In the genomic region with DNA sequence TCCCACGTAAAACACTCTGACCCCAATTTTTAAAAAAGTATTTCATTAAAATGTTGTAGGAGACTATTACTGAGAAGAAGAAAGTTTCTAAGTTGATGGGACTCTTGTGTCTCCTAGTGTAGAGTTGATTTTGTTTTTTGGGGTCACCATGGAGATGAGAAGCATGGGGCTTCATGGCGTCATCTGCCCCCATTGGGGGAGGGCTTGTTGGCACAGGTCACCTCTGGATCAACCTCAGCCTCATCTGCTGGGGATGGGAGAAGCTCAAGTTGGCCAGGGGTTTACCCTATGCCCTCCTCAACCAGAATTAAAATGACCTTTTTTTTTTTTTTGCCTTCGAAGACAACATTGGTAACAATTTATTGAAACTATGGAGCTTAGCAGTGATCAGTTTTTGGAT, we compare ENCODE assay signal across 10 cellular contexts. TPM values are rescaled to one million over a fixed set of nuclear protein-coding genes. Genes with fewer than 3 reads are reported as not detected.
A peak's percentile ranks its signal among the peaks of the same experiment; 100 is the strongest.
DNase-seq lines count a peak whose midpoint lies in the region; ATAC-seq and TF ChIP-seq lines count a peak whose summit lies in the region.
"Had no signal": no experiment of that assay in that cellular context is flagged by ENCODE, and none has a peak within 500 bp of the region (broad histone marks: within the 10 kb centered on the region; RNA-seq: fewer than 3 reads in every experiment).

No MANE protein-coding gene starts in this region.

- no peak for TF ChIP-seq EP300 in transverse colon (IDR thresholded peaks at IDR 0.05; ENCODE audit: low read depth)

- intact Hi-C loops in heart left ventricle (cut with DNase I), result no loop called here
- intact Hi-C loops in transverse colon (cut with DNase I; ENCODE audit: low total_unique reads), result no loop called here

- no peaks in the 10 kb centered on the region for H3K36me3 Mint-ChIP-seq in IgD-negative memory B cell
- peaks cover 32% of the 10 kb centered on the region for H3K36me3 Mint-ChIP-seq in activated naive CD8-positive, alpha-beta T cell treated with anti-CD3 and anti-CD28 coated beads, Interleukin-2, amount 10 ng/mL, durations not matched to agents 7 days and 5 days
- H3K36me3 Mint-ChIP-seq in nephron progenitor cell (ENCODE audit: low read depth), result peaks cover 24% of the 10 kb centered on the region

- peak overlapping the region; percentile 6 for H3K27ac ChIP-seq in DOHH2 (ENCODE audit: low read depth, low read length)
- no peak overlapping the region for H3K27ac ChIP-seq in heart left ventricle
- no peak overlapping the region for H3K27ac ChIP-seq in transverse colon
- H3K27ac ChIP-seq: esophagus squamous epithelium had no signal

- DNase-seq in activated naive CD8-positive, alpha-beta T cell treated with anti-CD3 and anti-CD28 coated beads, Interleukin-2, amount 10 ng/mL, durations not matched to agents 7 days and 5 days, result no peak
- DNase-seq in nephron progenitor cell, result no peak
- no peak for DNase-seq in heart left ventricle
- DNase-seq in transverse colon, result no peak
- no peak for DNase-seq in NCI-H345 treated with DMSO at 0.1 percent for 48 hours (lab: John Stamatoyannopoulos, UW; ENCODE audit: unreplicated experiment)
- DNase-seq: esophagus squamous epithelium had no signal

- peak overlapping the region; percentile 56 for H3K4me2 ChIP-seq in DOHH2 (ENCODE audit: low read length)

- H3K9me2 ChIP-seq in DOHH2 (replicated peaks; ENCODE audit: control insufficient read depth, low read length), result no peaks in the 10 kb centered on the region

- no peak for TF ChIP-seq CTCF in DOHH2 (IDR thresholded peaks at IDR 0.05; ENCODE audit: low read depth, low read length, poor library complexity, severe bottlenecking)
- TF ChIP-seq CTCF in nephron progenitor cell (IDR thresholded peaks at IDR 0.05), result no peak
- TF ChIP-seq CTCF in heart left ventricle (IDR thresholded peaks at IDR 0.05), result no peak
- TF ChIP-seq CTCF in transverse colon (IDR thresholded peaks at IDR 0.05), result no peak

- no peaks in the 10 kb centered on the region for H3K9me3 ChIP-seq in DOHH2 (ENCODE audit: control insufficient read depth, insufficient read depth, low read length)
- H3K9me3 ChIP-seq in heart left ventricle, result no peaks in the 10 kb centered on the region
- no peaks in the 10 kb centered on the region for H3K9me3 ChIP-seq in transverse colon
- H3K9me3 ChIP-seq: esophagus squamous epithelium had no signal

- H4K20me1 ChIP-seq in DOHH2 (ENCODE audit: control insufficient read depth, insufficient read depth, low read depth, low read length), result peaks cover 6% of the 10 kb centered on the region; the same call in 1 of the 2 replicates

- in situ Hi-C loops in transverse colon (cut with MboI; ENCODE audit: low pct_ligation_motif_present in 1 of 4, low pct_unique_long_range_greater_than_20kb in 1 of 4, low sequenced_read_pairs in 3 of 4), result no loop called here

- peak overlapping the region; percentile 46 for H3K4me3 ChIP-seq in DOHH2 (ENCODE audit: low read length)
- H3K4me3 ChIP-seq in heart left ventricle, result no peak overlapping the region
- no peak overlapping the region for H3K4me3 ChIP-seq in transverse colon
- H3K4me3 ChIP-seq: esophagus squamous epithelium had no signal

- H3K9me3 Mint-ChIP-seq in IgD-negative memory B cell (no peaks in the 10 kb centered on the region), nephron progenitor cell (no peaks in the 10 kb centered on the region)
- H3K9me3 Mint-ChIP-seq in activated naive CD8-positive, alpha-beta T cell treated with anti-CD3 and anti-CD28 coated beads, Interleukin-2, amount 10 ng/mL, durations not matched to agents 7 days and 5 days, result no peaks in the 10 kb centered on the region

- H3K27ac Mint-ChIP-seq in IgD-negative memory B cell (peak overlapping the region; percentile 43 to 84 (median 73)), nephron progenitor cell (peak overlapping the region; percentile 80)
- peak overlapping the region; percentile 92 for H3K27ac Mint-ChIP-seq in activated naive CD8-positive, alpha-beta T cell treated with anti-CD3 and anti-CD28 coated beads, Interleukin-2, amount 10 ng/mL, durations not matched to agents 7 days and 5 days

- H3K36me3 ChIP-seq in DOHH2 (ENCODE audit: control insufficient read depth, low read length) (peaks cover 88% of the 10 kb centered on the region), heart left ventricle (peaks cover 0 to 5% (median 0%) of the 10 kb centered on the region in 9 donors), transverse colon (no peaks in the 10 kb centered on the region)

- peak overlapping the region in 3 of 4 donors; percentile 47 to 81 (median 75) for H3K4me3 Mint-ChIP-seq in IgD-negative memory B cell
- H3K4me3 Mint-ChIP-seq in activated naive CD8-positive, alpha-beta T cell treated with anti-CD3 and anti-CD28 coated beads, Interleukin-2, amount 10 ng/mL, durations not matched to agents 7 days and 5 days, result peak overlapping the region; percentile 81
- peak overlapping the region; percentile 62 for H3K4me3 Mint-ChIP-seq in nephron progenitor cell

- no peaks in the 10 kb centered on the region for H3K27me3 Mint-ChIP-seq in IgD-negative memory B cell
- H3K27me3 Mint-ChIP-seq in activated naive CD8-positive, alpha-beta T cell treated with anti-CD3 and anti-CD28 coated beads, Interleukin-2, amount 10 ng/mL, durations not matched to agents 7 days and 5 days, result no peaks in the 10 kb centered on the region
- peaks cover 3% of the 10 kb centered on the region for H3K27me3 Mint-ChIP-seq in nephron progenitor cell (ENCODE audit: low read depth, poor library complexity)

- H3K27me3 ChIP-seq in DOHH2 (ENCODE audit: control insufficient read depth, low read length) (no peaks in the 10 kb centered on the region), heart left ventricle (no peaks in the 10 kb centered on the region), transverse colon (no peaks in the 10 kb centered on the region)
- H3K27me3 ChIP-seq: esophagus squamous epithelium had no signal

- 79 to 90% (median 84%) methylated on average over 3 of the region's 3 CpGs for WGBS in heart left ventricle, 4 donors
- WGBS in transverse colon (ENCODE audit: low coverage in 1 of 2), 2 donors, result 78 to 89% methylated on average over 1 to 3 of the region's 3 CpGs

- H3F3A ChIP-seq in DOHH2 (ENCODE audit: control insufficient read depth, insufficient read depth), result no peaks in the 10 kb centered on the region

- peaks cover 19 to 29% (median 27%) of the 10 kb centered on the region in 3 donors for H3K4me1 Mint-ChIP-seq in IgD-negative memory B cell
- peaks cover 80% of the 10 kb centered on the region for H3K4me1 Mint-ChIP-seq in activated naive CD8-positive, alpha-beta T cell treated with anti-CD3 and anti-CD28 coated beads, Interleukin-2, amount 10 ng/mL, durations not matched to agents 7 days and 5 days
- peaks cover 100% of the 10 kb centered on the region for H3K4me1 Mint-ChIP-seq in nephron progenitor cell

- POLR2A ChIA-PET in activated naive CD8-positive, alpha-beta T cell treated with anti-CD3 and anti-CD28 coated beads, Interleukin-2, amount 10 ng/mL, durations not matched to agents 7 days and 5 days (lab: Charles Lee), result interaction anchor here (1.0 to 3.1 kb wide), 3 partner anchors 12 to 316 kb away, joined by 3 to 25 read pairs (median 4); partner anchors contain the start of gene MSI2

- H3K79me2 ChIP-seq in DOHH2 (ENCODE audit: control insufficient read depth, low read length), result peaks cover 96% of the 10 kb centered on the region

- peaks cover 38% of the 10 kb centered on the region for H3K4me1 ChIP-seq in DOHH2 (ENCODE audit: control insufficient read depth, low read length)
- peaks cover 0 to 72% (median 32%) of the 10 kb centered on the region in 12 donors for H3K4me1 ChIP-seq in heart left ventricle
- H3K4me1 ChIP-seq in transverse colon, result peaks cover 0 to 20% (median 5%) of the 10 kb centered on the region in 4 donors

- peak; percentile 46 for ATAC-seq in activated naive CD8-positive, alpha-beta T cell treated with anti-CD3 and anti-CD28 coated beads, Interleukin-2, amount 10 ng/mL, durations not matched to agents 7 days and 5 days (ENCODE audit: low read depth)
- ATAC-seq in heart left ventricle (no peak), GM21576 (IDR thresholded peaks at IDR 0.05; ENCODE audit: unreplicated experiment) (no peak)
- ATAC-seq: Panc1 had no signal

- TF ChIP-seq POLR2A in heart left ventricle (IDR thresholded peaks at IDR 0.05) (no peak), transverse colon (IDR thresholded peaks at IDR 0.05) (no peak)

RNA-seq across cellular contexts. Expression of gene MSI2, which starts 28.3 kb away (rescaled TPM):
- polyA plus RNA-seq in IgD-negative memory B cell (3.8 TPM), heart left ventricle (10 to 100 TPM; 35.9 to 51.5 TPM)
- total RNA-seq in activated naive CD8-positive, alpha-beta T cell treated with anti-CD3 and anti-CD28 coated beads, Interleukin-2, amount 10 ng/mL, durations not matched to agents 7 days and 5 days, result 100 to 1,000 TPM; 113 to 114 TPM
- total RNA-seq in heart left ventricle (100 to 1,000 TPM in 6 of 9 donors, 10 to 100 TPM in 3; 43.2 to 120 (median 104) TPM), transverse colon (10 to 100 TPM; 20.6 to 36.0 (median 29.3) TPM)
